16 cellular contexts compared by ENCODE assay signal in genomic region chr12:60106207-60106606, GRCh38.
DNase-seq lines count a peak whose midpoint lies in the region; ATAC-seq, FAIRE-seq and TF ChIP-seq lines count a peak whose summit lies in the region.
"Had no signal": no experiment of that assay in that cellular context is flagged by ENCODE, and none has a peak within 500 bp of the region (broad histone marks: within the 10 kb centered on the region; RNA-seq: fewer than 3 reads in every experiment).

No MANE protein-coding gene starts in this region.

- no peak for FAIRE-seq in HepG2 (lab: Jason Lieb, UNC)
- FAIRE-seq: colon had no signal

- TF ChIP-seq CTCF in HepG2 (CRISPR knock-in tag; IDR thresholded peaks at IDR 0.05) (no peak), right lobe of liver (IDR thresholded peaks at IDR 0.05) (no peak), RWPE1 (conservative IDR thresholded peaks at IDR 0.05; ENCODE audit: low read depth) (peak; percentile 38), fibroblast of mammary gland (conservative IDR thresholded peaks at IDR 0.05; ENCODE audit: control insufficient read depth, insufficient read depth, low read depth, low read length) (peak; percentile 57)

- no peak for TF ChIP-seq RAD21 in HepG2 (CRISPR knock-in tag; IDR thresholded peaks at IDR 0.05)

- no peak for ATAC-seq in HepG2
- no peak for ATAC-seq in right lobe of liver
- no peak for ATAC-seq in HG03135 (IDR thresholded peaks at IDR 0.05; ENCODE audit: unreplicated experiment)
- ATAC-seq: heart right ventricle, right cardiac atrium, WTC11 had no signal

- CTCF ChIA-PET in HepG2 (lab: Yijun Ruan, JAX; ENCODE audit: low intra/inter-chr PET ratio, low total read pairs), result no interaction called here
- CTCF ChIA-PET in RWPE1 (lab: Yijun Ruan, JAX), result interaction anchor here (0.6 to 1.3 kb wide), 10 partner anchors 13 to 1454 kb away, joined by 3 to 5 read pairs (median 3); no protein-coding TSS in a partner anchor

- H4K20me1 ChIP-seq in HepG2 (ENCODE audit: insufficient read depth, low read length), result no peaks in the 10 kb centered on the region
- H4K20me1 ChIP-seq: BLaER1 treated with 17β-estradiol and CSF1 and Interleukin-3, amounts not matched to agents 10 nM and 100 nM had no signal

- H3K36me3 ChIP-seq in HepG2 (replicated peaks in 1 of 2; ENCODE audit: control insufficient read depth in 1 of 2, insufficient read depth in 2 of 2, low read length in 2 of 2) (no peaks in the 10 kb centered on the region), right lobe of liver (no peaks in the 10 kb centered on the region)
- H3K36me3 ChIP-seq: BLaER1 treated with 17β-estradiol and CSF1 and Interleukin-3, amounts not matched to agents 10 nM and 100 nM; heart right ventricle had no signal

- no peaks in the 10 kb centered on the region for H3K79me2 ChIP-seq in HepG2 (ENCODE audit: insufficient read depth, low read length)

- no peaks in the 10 kb centered on the region for H3K27me3 ChIP-seq in HepG2 (ENCODE audit: control insufficient read depth in 1 of 2, insufficient read depth in 2 of 2, low read length in 2 of 2)
- no peaks in the 10 kb centered on the region for H3K27me3 ChIP-seq in right lobe of liver
- H3K27me3 ChIP-seq: BLaER1 treated with 17β-estradiol and CSF1 and Interleukin-3, amounts not matched to agents 10 nM and 100 nM; heart right ventricle had no signal

- POLR2A ChIA-PET in HepG2 (lab: Yijun Ruan, JAX) (no interaction called here), RWPE1 (lab: Yijun Ruan, JAX; ENCODE audit: low non-redundant PET) (no interaction called here)

- H3K4me3 ChIP-seq in HepG2 (replicated peaks in 1 of 3; ENCODE audit: insufficient read depth in 1 of 3, low read depth in 2 of 3, low read length in 3 of 3) (no peak overlapping the region), right lobe of liver (no peak overlapping the region), fibroblast of mammary gland (ENCODE audit: control insufficient read depth, low read depth, low read length) (no peak overlapping the region)
- H3K4me3 ChIP-seq: BLaER1 treated with 17β-estradiol and CSF1 and Interleukin-3, amounts not matched to agents 10 nM and 100 nM; heart right ventricle had no signal

- no peaks in the 10 kb centered on the region for H3K9me3 ChIP-seq in HepG2 (ENCODE audit: low read length)
- H3K9me3 ChIP-seq in right lobe of liver, result no peaks in the 10 kb centered on the region
- H3K9me3 ChIP-seq: BLaER1 treated with 17β-estradiol and CSF1 and Interleukin-3, amounts not matched to agents 10 nM and 100 nM; heart right ventricle had no signal

- TF ChIP-seq EP300 in HepG2 (IDR thresholded peaks at IDR 0.05; ENCODE audit: low read depth in 2 of 2, low read length in 2 of 2) (no peak), HepG2 (CRISPR knock-in tag; IDR thresholded peaks at IDR 0.05; ENCODE audit: borderline replicate concordance) (no peak)

- WGBS in HepG2 (ENCODE audit: low lambda C conversion rate), result 0% methylated on average over 1 of the region's 1 CpG
- 18% methylated on average over 1 of the region's 1 CpG for WGBS in right lobe of liver (ENCODE audit: insufficient coverage, low coverage, low lambda C conversion rate, missing lambda C conversion rate)

- in situ Hi-C loops in HepG2 (cut with HindIII; ENCODE audit: extremely low pct_ligation_motif_present, low pct_unique_long_range_greater_than_20kb), result no loop called here

- intact Hi-C loops in HepG2 (cut with micrococcal nuclease; ENCODE audit: unreplicated experiment), result loop anchor here (1.0 kb wide), 1 partner anchor 388 kb away; no protein-coding TSS in a partner anchor
- intact Hi-C loops in right lobe of liver (cut with DNase I), result no loop called here

- no peak for DNase-seq in HepG2 (ENCODE audit: low spot score)
- no peak for DNase-seq in right lobe of liver
- peak; percentile 2 for DNase-seq in RWPE1 (ENCODE audit: low spot score)
- DNase-seq in fibroblast of mammary gland (ENCODE audit: low read depth), result peak; percentile 58
- no peak for DNase-seq in stimulated activated CD4-positive, alpha-beta T cell treated with anti-CD3 and anti-CD28 coated beads, Interleukin-2, amount 100 ng/mL, for 48 hours
- DNase-seq in UCSD-AML1 (lab: John Stamatoyannopoulos, UW; ENCODE audit: unreplicated experiment), result no peak
- DNase-seq in NOMO-1 treated with dmso at 0.1 percent for 144 hours (lab: John Stamatoyannopoulos, UW; ENCODE audit: unreplicated experiment), result no peak
- DNase-seq: heart right ventricle, midbrain, NCI-H1436 treated with DMSO at 0.1 percent for 48 hours, right cardiac atrium, RPMI8226 had no signal

- H3K27ac ChIP-seq in HepG2 (ENCODE audit: extremely low read length, insufficient read depth, low read length) (no peak overlapping the region), right lobe of liver (no peak overlapping the region), RWPE1 (no peak overlapping the region)
- H3K27ac ChIP-seq: BLaER1 treated with 17β-estradiol and CSF1 and Interleukin-3, amounts not matched to agents 10 nM and 100 nM; heart right ventricle had no signal

- no peak overlapping the region for H3K9ac ChIP-seq in HepG2 (ENCODE audit: insufficient read depth, low read depth, low read length)
- H3K9ac ChIP-seq: BLaER1 treated with 17β-estradiol and CSF1 and Interleukin-3, amounts not matched to agents 10 nM and 100 nM had no signal

- H2AFZ ChIP-seq in HepG2 (ENCODE audit: low read length), result no peak overlapping the region

- no peak for TF ChIP-seq POLR2A in HepG2 (IDR thresholded peaks at IDR 0.05; ENCODE audit: insufficient read depth in 1 of 2, low read depth in 2 of 2, low read length in 2 of 2)
- no peak for TF ChIP-seq POLR2A in right lobe of liver (IDR thresholded peaks at IDR 0.05)

- H3K4me1 ChIP-seq in HepG2 (ENCODE audit: insufficient read depth, low read length) (no peaks in the 10 kb centered on the region), right lobe of liver (no peaks in the 10 kb centered on the region)
- H3K4me1 ChIP-seq: BLaER1 treated with 17β-estradiol and CSF1 and Interleukin-3, amounts not matched to agents 10 nM and 100 nM; heart right ventricle had no signal

- BruUV-seq in HepG2 (replicated peaks; lab: Mats Ljungman, UMichigan), result no TSS peak

- no peak overlapping the region for H3K4me2 ChIP-seq in HepG2 (ENCODE audit: low read depth, low read length)
- H3K4me2 ChIP-seq: BLaER1 treated with 17β-estradiol and CSF1 and Interleukin-3, amounts not matched to agents 10 nM and 100 nM had no signal

TF ChIP-seq in HepG2, 621 proteins besides CTCF, POLR2A, EP300 and RAD21:
- TF ChIP-seq STAG1 (CRISPR knock-in tag; IDR thresholded peaks at IDR 0.05) (peak; percentile 26; the same call in 1 of the 2 replicates), MEF2D (CRISPR knock-in tag; IDR thresholded peaks at IDR 0.05) (no peak), KLF16 (CRISPR knock-in tag; IDR thresholded peaks at IDR 0.05) (no peak), ZNF704 (CRISPR knock-in tag; IDR thresholded peaks at IDR 0.05; ENCODE audit: borderline replicate concordance) (no peak)

Comparison
In these comparisons a context has a peak if more than half of its experiments do, and no peak if none do; other contexts are left out.
1. DNase-seq: peak in RWPE1 (single experiment) and fibroblast of mammary gland (single experiment); none in HepG2 (single experiment), right lobe of liver (0 of 3), stimulated activated CD4-positive, alpha-beta T cell treated with anti-CD3 and anti-CD28 coated beads, Interleukin-2, amount 100 ng/mL, for 48 hours (0 of 2), UCSD-AML1 (single experiment) and NOMO-1 treated with dmso at 0.1 percent for 144 hours (single experiment).
2. CTCF ChIP-seq: peak in RWPE1 (single experiment) and fibroblast of mammary gland (single experiment); none in HepG2 (single experiment) and right lobe of liver (0 of 4).